ENCODE assay signal across 10 cellular contexts in the genomic region with DNA sequence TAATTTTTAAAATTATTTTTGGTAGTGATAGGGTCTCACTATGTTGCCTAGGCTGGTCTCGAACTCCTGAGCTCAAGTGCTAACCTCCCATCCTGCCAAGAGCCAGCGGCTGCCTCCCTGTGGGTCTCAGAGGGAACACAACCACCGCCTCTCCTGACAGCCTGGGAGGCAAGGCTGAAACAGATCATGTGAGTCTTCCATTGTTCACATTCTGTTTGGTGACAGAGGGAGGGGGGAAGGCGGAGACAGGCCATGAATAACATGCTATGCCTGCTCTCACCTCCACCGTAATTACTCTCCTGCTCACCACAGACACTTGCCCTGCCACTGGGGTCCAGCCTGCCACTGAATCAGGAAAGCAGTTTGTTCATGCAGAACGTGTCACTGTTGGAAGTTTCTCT.
DNase-seq lines count a peak whose midpoint lies in the region; ATAC-seq and TF ChIP-seq lines count a peak whose summit lies in the region.
"Had no signal": no experiment of that assay in that cellular context is flagged by ENCODE, and none has a peak within 500 bp of the region (broad histone marks: within the 10 kb centered on the region; RNA-seq: fewer than 3 reads in every experiment).

No MANE protein-coding gene starts in this region.

- no peak overlapping the region for H3K27ac ChIP-seq in 22Rv1

- peak; percentile 29; the same call in 1 of the 2 replicates for TF ChIP-seq CTCF in 22Rv1 (IDR thresholded peaks at IDR 0.05)

- peak; percentile 47 for DNase-seq in M059J (ENCODE audit: low read depth)
- peak; percentile 44 for DNase-seq in astrocyte of the hippocampus (ENCODE audit: low read depth, low spot score)
- peak; percentile 79 for DNase-seq in iPS-NIHi7 (ENCODE audit: extremely low spot score)
- no peak for DNase-seq in activated naive CD4-positive, alpha-beta T cell treated with anti-CD3 and anti-CD28 coated beads, Interleukin-2, amount 50 U/mL, for 16 hours
- no peak for DNase-seq in stimulated activated CD4-positive, alpha-beta T cell treated with anti-CD3 and anti-CD28 coated beads, Interleukin-2, amount 100 ng/mL, for 48 hours
- no peak for DNase-seq in dedifferentiated amniotic fluid mesenchymal stem cell (ENCODE audit: extremely low spot score)
- DNase-seq: CD4-positive, CD25-positive, alpha-beta regulatory T cell; naive B cell had no signal

- no peak for ATAC-seq in GM18519 (IDR thresholded peaks at IDR 0.05; ENCODE audit: low FRiP score, unreplicated experiment)

Comparison
In these comparisons a context has a peak if more than half of its experiments do, and no peak if none do; other contexts are left out.
1. DNase-seq: peak in M059J (single experiment), astrocyte of the hippocampus (single experiment) and iPS-NIHi7 (single experiment); none in activated naive CD4-positive, alpha-beta T cell treated with anti-CD3 and anti-CD28 coated beads, Interleukin-2, amount 50 U/mL, for 16 hours (single experiment), stimulated activated CD4-positive, alpha-beta T cell treated with anti-CD3 and anti-CD28 coated beads, Interleukin-2, amount 100 ng/mL, for 48 hours (0 of 2) and dedifferentiated amniotic fluid mesenchymal stem cell (single experiment).